Comparison of ENCODE assay signal across 7 cellular contexts in genomic region chr15:72237286-72238224, GRCh38. TPM values are rescaled to one million over a fixed set of nuclear protein-coding genes. Genes with fewer than 3 reads are reported as not detected.
DNase-seq lines count a peak whose midpoint lies in the region; ATAC-seq and FAIRE-seq lines count a peak whose summit lies in the region.

No MANE protein-coding gene starts in this region.

- intact Hi-C loops in cardiac septum (cut with DNase I), result no loop called here

- FAIRE-seq in RCC 7860 (lab: Jason Lieb, UNC), result peak; percentile 96

- DNase-seq in RCC 7860 (ENCODE audit: low spot score) (peak; percentile 91), cardiac septum (ENCODE audit: low spot score) (peak; percentile 83), NCI-H774 (lab: John Stamatoyannopoulos, UW) (no peak)
- peak; percentile 56 for DNase-seq in activated T-helper 9 cell treated with anti-CD3 and anti-CD28 coated beads, Interleukin-2, amount 50 U/mL, for 16 hours (ENCODE audit: low read depth)
- peak; percentile 73 to 76 for DNase-seq in stimulated activated CD4-positive, alpha-beta T cell treated with anti-CD3 and anti-CD28 coated beads, Interleukin-15, amount 100 ng/mL, for 48 hours (ENCODE audit: low read depth in 2 of 2)

- ATAC-seq in GM18517 (IDR thresholded peaks at IDR 0.05; ENCODE audit: unreplicated experiment) (peak; percentile 59), HG02970 (IDR thresholded peaks at IDR 0.05; ENCODE audit: low FRiP score, unreplicated experiment) (peak; percentile 59)

RNA-seq across cellular contexts. Expression of gene PKM, which starts 6.6 kb away (rescaled TPM):
- 984 TPM for total RNA-seq in cardiac septum

RNA-seq across cellular contexts. Expression of gene PARP6, which starts 34.8 kb away (rescaled TPM):
- total RNA-seq in cardiac septum, result 34.6 TPM

RNA-seq across cellular contexts. Expression of gene GRAMD2A, which starts 40.0 kb away (rescaled TPM):
- not detected for total RNA-seq in cardiac septum
